In the genomic region with DNA sequence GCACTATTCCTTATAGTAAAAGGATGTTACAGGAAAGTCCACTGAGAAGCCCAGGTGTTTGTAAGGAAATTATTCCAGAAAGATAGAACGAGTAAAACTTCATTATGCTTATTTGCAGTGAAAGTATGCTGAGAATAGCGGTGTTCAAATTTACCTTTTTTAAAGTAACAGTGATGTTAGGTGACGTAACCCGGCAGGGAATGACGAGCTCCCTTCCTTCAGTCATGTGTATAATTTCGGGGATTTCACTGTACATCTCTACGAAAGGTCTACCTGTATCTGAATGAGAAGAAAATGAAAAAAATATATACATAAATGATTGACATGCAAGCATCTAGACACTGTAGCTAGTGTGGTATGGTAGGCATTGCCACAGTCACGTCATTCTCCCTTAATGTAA, we compare ENCODE assay signal across 36 cellular contexts. TPM values are rescaled to one million over a fixed set of nuclear protein-coding genes. Genes with fewer than 3 reads are reported as not detected.
"Had no signal": no experiment of that assay in that cellular context is flagged by ENCODE, and none has a peak within 500 bp of the region (broad histone marks: within the 10 kb centered on the region; RNA-seq: fewer than 3 reads in every experiment).

No MANE protein-coding gene starts in this region.

- H3K36me3 Mint-ChIP-seq: activated CD8-positive, alpha-beta memory T cell treated with anti-CD3 and anti-CD28 coated beads, Interleukin-2, amount 10 ng/mL, durations not matched to agents 7 days and 5 days had no signal

- H3K4me1 ChIP-seq: Peyer's patch, SJSA1 had no signal

- ATAC-seq: activated CD4-positive, alpha-beta T cell treated with anti-CD3 and anti-CD28 coated beads for 36 hours; activated CD4-positive, CD25-positive, alpha-beta regulatory T cell treated with anti-CD3 and anti-CD28 coated beads, Interleukin-2, amount 50 U/mL, for 24 hours; activated CD8-positive, alpha-beta memory T cell treated with anti-CD3 and anti-CD28 coated beads, Interleukin-2, amount 10 ng/mL, durations not matched to agents 7 days and 5 days; activated T-cell treated with anti-CD3 and anti-CD28 coated beads, Interleukin-2, amount 50 U/mL, for 72 hours; activated T-helper 17 cell treated with anti-CD3 and anti-CD28 coated beads, Interleukin-2, amount 50 U/mL, for 72 hours; PC-3 had no signal

- DNase-seq: activated CD4-positive, alpha-beta memory T cell treated with anti-CD3 and anti-CD28 coated beads, Interleukin-2, amount 10 ng/mL, durations not matched to agents 7 days and 5 days; activated CD4-positive, alpha-beta T cell treated with anti-CD3 and anti-CD28 coated beads for 36 hours; activated CD8-positive, alpha-beta memory T cell treated with anti-CD3 and anti-CD28 coated beads for 24 hours; activated CD8-positive, alpha-beta memory T cell treated with anti-CD3 and anti-CD28 coated beads, Interleukin-2, amount 10 ng/mL, durations not matched to agents 7 days and 5 days; activated effector memory CD4-positive, alpha-beta T cell treated with anti-CD3 and anti-CD28 coated beads, Interleukin-2, amount 50 U/mL, for 16 hours; activated naive CD4-positive, alpha-beta T cell; activated naive CD4-positive, alpha-beta T cell treated with anti-CD3 and anti-CD28 coated beads, Interleukin-2, amount 50 U/mL, for 16 hours; activated naive CD8-positive, alpha-beta T cell treated with anti-CD3 and anti-CD28 coated beads for 36 hours; activated T-cell treated with anti-CD3 and anti-CD28 coated beads, Interleukin-2, amount 50 U/mL, for 1 hour; activated T-cell treated with anti-CD3 and anti-CD28 coated beads, Interleukin-2, amount 50 U/mL, for 72 hours; amniotic stem cell; aorta; brain microvascular endothelial cell; central memory CD4-positive, alpha-beta T cell; NCI-H1048; NCI-H1105 treated with DMSO at 0.1 percent for 48 hours; NCI-H1436; NCI-H1694; NCI-H2029; NCI-H2171; NCI-H510A; NCI-H526; NCI-H748 treated with DMSO at 0.1 percent for 48 hours; NK-92 treated with Interleukin-12 subunit alpha and Interleukin-12 subunit beta, amount 100 ng/mL, for 24 hours; PC-3; Peyer's patch; RPMI8226; SHP77 treated with DMSO at 0.1 percent for 48 hours; SK-N-SH had no signal

- H3K36me3 ChIP-seq: Peyer's patch, SJSA1 had no signal

- H3K27ac ChIP-seq: brain microvascular endothelial cell, KMS-11, Peyer's patch, SJSA1 had no signal

- H3K4me3 ChIP-seq: Peyer's patch, SJSA1 had no signal

- H3K9me2 ChIP-seq: SK-N-SH had no signal

- H3K4me3 Mint-ChIP-seq: activated CD4-positive, alpha-beta memory T cell treated with anti-CD3 and anti-CD28 coated beads, Interleukin-2, amount 10 ng/mL, durations not matched to agents 7 days and 5 days; activated CD4-positive, alpha-beta T cell treated with anti-CD3 and anti-CD28 coated beads for 36 hours; activated CD8-positive, alpha-beta memory T cell treated with anti-CD3 and anti-CD28 coated beads, Interleukin-2, amount 10 ng/mL, durations not matched to agents 7 days and 5 days; activated naive CD8-positive, alpha-beta T cell treated with anti-CD3 and anti-CD28 coated beads for 36 hours; activated T-cell treated with anti-CD3 and anti-CD28 coated beads, Interleukin-2, amount 50 U/mL, for 72 hours; activated T-helper 17 cell treated with anti-CD3 and anti-CD28 coated beads, Interleukin-2, amount 50 U/mL, for 72 hours; T-helper 1 cell treated with Interleukin-12 subunit alpha and Interleukin-12 subunit beta and Interleukin-4 antibody, amounts not matched to agents 30 μg/mL and 1 μg/mL, for 36 hours; T-helper 2 cell treated with Interferon-gamma antibody and Interleukin-4, amounts not matched to agents 5 μg/mL and 100 μg/mL, for 36 hours had no signal

- H3K27me3 Mint-ChIP-seq: activated CD4-positive, alpha-beta T cell treated with anti-CD3 and anti-CD28 coated beads for 36 hours; activated naive CD8-positive, alpha-beta T cell treated with anti-CD3 and anti-CD28 coated beads for 36 hours had no signal

- H3K27me3 ChIP-seq: brain microvascular endothelial cell, Peyer's patch, SJSA1 had no signal

- H3K27ac Mint-ChIP-seq: activated CD4-positive, alpha-beta memory T cell treated with anti-CD3 and anti-CD28 coated beads, Interleukin-2, amount 10 ng/mL, durations not matched to agents 7 days and 5 days; activated CD4-positive, alpha-beta T cell treated with anti-CD3 and anti-CD28 coated beads for 36 hours; activated CD8-positive, alpha-beta memory T cell treated with anti-CD3 and anti-CD28 coated beads, Interleukin-2, amount 10 ng/mL, durations not matched to agents 7 days and 5 days; activated naive CD8-positive, alpha-beta T cell treated with anti-CD3 and anti-CD28 coated beads for 36 hours; activated T-cell treated with anti-CD3 and anti-CD28 coated beads, Interleukin-2, amount 50 U/mL, for 72 hours; activated T-helper 17 cell treated with anti-CD3 and anti-CD28 coated beads, Interleukin-2, amount 50 U/mL, for 72 hours; T-helper 1 cell treated with Interleukin-12 subunit alpha and Interleukin-12 subunit beta and Interleukin-4 antibody, amounts not matched to agents 30 μg/mL and 1 μg/mL, for 36 hours; T-helper 2 cell treated with Interferon-gamma antibody and Interleukin-4, amounts not matched to agents 5 μg/mL and 100 μg/mL, for 36 hours had no signal

- H3K9ac ChIP-seq: KMS-11, SK-N-SH had no signal

- H3K4me2 ChIP-seq: KMS-11, SK-N-SH had no signal

- H3K4me1 Mint-ChIP-seq: activated CD4-positive, alpha-beta memory T cell treated with anti-CD3 and anti-CD28 coated beads, Interleukin-2, amount 10 ng/mL, durations not matched to agents 7 days and 5 days; activated CD4-positive, alpha-beta T cell treated with anti-CD3 and anti-CD28 coated beads for 36 hours; activated CD8-positive, alpha-beta memory T cell treated with anti-CD3 and anti-CD28 coated beads, Interleukin-2, amount 10 ng/mL, durations not matched to agents 7 days and 5 days; activated naive CD8-positive, alpha-beta T cell treated with anti-CD3 and anti-CD28 coated beads for 36 hours; activated T-helper 17 cell treated with anti-CD3 and anti-CD28 coated beads, Interleukin-2, amount 50 U/mL, for 72 hours had no signal

- H3K9me3 Mint-ChIP-seq: activated CD4-positive, alpha-beta memory T cell treated with anti-CD3 and anti-CD28 coated beads, Interleukin-2, amount 10 ng/mL, durations not matched to agents 7 days and 5 days; activated T-cell treated with anti-CD3 and anti-CD28 coated beads, Interleukin-2, amount 50 U/mL, for 72 hours; activated T-helper 17 cell treated with anti-CD3 and anti-CD28 coated beads, Interleukin-2, amount 50 U/mL, for 72 hours; T-helper 1 cell treated with Interleukin-12 subunit alpha and Interleukin-12 subunit beta and Interleukin-4 antibody, amounts not matched to agents 30 μg/mL and 1 μg/mL, for 36 hours; T-helper 2 cell treated with Interferon-gamma antibody and Interleukin-4, amounts not matched to agents 5 μg/mL and 100 μg/mL, for 36 hours had no signal

- H3K9me3 ChIP-seq: Peyer's patch, SJSA1, SK-N-SH had no signal

RNA-seq across cellular contexts. Expression of gene FLT1, which starts 56.9 kb away (rescaled TPM):
- total RNA-seq: LHCN-M2 had no signal
